Comparison of ENCODE assay signal across 1 cellular context in genomic region chr5:151065609-151066008, GRCh38.
TF ChIP-seq lines count a peak whose summit lies in the region.

No MANE protein-coding gene starts in this region.

TF ChIP-seq in GM12878, 131 proteins besides CTCF, POLR2A, EP300 and RAD21:
- TF ChIP-seq YY1 (IDR thresholded peaks at IDR 0.05; ENCODE audit: low read depth, low read length) (no peak), JUNB (IDR thresholded peaks at IDR 0.05) (peak; percentile 39; the same call in 1 of the 2 replicates), NFIC (IDR thresholded peaks at IDR 0.05; ENCODE audit: low read depth, low read length) (peak; percentile 39; the same call in 1 of the 2 replicates), RUNX3 (IDR thresholded peaks at IDR 0.05; ENCODE audit: low read length) (peak; percentile 51; the same call in 1 of the 2 replicates)
